In the genomic region with DNA sequence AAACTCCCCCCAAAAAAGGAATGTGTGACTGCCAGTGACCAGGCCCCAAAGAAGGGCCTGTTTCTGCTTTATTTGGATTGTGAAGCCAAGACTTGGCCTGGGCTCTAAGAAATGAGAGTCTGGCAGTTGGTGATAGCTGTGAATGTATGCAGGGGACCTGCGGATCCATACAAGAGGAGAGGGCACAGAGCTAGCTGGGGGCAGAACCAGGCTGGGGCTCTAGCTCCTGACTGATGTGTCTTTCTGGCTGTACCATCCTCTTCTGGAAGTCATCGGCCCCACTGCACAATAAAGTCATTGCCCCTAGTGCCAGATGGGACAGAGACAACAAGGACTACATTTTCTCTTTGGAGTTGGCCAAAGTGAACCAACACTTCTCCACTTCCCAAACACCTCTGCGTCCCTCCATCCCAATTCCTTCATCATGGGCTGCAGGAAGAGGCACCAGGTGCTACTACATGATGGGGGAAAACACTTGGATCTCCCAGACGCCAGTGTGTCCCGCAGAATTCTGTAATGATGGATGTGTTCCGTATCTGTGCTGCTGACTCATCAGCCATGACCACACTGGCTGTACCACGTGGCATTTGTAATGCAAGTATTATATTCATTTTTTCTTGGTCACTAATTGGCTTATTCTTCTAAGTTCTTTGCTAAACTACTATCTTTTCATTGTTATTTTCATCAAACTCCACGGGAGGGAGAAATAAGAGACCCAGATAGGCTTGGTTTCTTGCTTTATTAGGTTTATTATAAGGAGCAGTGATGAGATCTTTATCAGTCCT, we compare ENCODE assay signal across 1 cellular context.
A peak's percentile ranks its signal among the peaks of the same experiment; 100 is the strongest.
TF ChIP-seq lines count a peak whose summit lies in the region.

No MANE protein-coding gene starts in this region.

TF ChIP-seq in K562, 482 proteins besides CTCF, POLR2A, EP300 and RAD21 (continued from another document):
- TF ChIP-seq, protein P1, sequence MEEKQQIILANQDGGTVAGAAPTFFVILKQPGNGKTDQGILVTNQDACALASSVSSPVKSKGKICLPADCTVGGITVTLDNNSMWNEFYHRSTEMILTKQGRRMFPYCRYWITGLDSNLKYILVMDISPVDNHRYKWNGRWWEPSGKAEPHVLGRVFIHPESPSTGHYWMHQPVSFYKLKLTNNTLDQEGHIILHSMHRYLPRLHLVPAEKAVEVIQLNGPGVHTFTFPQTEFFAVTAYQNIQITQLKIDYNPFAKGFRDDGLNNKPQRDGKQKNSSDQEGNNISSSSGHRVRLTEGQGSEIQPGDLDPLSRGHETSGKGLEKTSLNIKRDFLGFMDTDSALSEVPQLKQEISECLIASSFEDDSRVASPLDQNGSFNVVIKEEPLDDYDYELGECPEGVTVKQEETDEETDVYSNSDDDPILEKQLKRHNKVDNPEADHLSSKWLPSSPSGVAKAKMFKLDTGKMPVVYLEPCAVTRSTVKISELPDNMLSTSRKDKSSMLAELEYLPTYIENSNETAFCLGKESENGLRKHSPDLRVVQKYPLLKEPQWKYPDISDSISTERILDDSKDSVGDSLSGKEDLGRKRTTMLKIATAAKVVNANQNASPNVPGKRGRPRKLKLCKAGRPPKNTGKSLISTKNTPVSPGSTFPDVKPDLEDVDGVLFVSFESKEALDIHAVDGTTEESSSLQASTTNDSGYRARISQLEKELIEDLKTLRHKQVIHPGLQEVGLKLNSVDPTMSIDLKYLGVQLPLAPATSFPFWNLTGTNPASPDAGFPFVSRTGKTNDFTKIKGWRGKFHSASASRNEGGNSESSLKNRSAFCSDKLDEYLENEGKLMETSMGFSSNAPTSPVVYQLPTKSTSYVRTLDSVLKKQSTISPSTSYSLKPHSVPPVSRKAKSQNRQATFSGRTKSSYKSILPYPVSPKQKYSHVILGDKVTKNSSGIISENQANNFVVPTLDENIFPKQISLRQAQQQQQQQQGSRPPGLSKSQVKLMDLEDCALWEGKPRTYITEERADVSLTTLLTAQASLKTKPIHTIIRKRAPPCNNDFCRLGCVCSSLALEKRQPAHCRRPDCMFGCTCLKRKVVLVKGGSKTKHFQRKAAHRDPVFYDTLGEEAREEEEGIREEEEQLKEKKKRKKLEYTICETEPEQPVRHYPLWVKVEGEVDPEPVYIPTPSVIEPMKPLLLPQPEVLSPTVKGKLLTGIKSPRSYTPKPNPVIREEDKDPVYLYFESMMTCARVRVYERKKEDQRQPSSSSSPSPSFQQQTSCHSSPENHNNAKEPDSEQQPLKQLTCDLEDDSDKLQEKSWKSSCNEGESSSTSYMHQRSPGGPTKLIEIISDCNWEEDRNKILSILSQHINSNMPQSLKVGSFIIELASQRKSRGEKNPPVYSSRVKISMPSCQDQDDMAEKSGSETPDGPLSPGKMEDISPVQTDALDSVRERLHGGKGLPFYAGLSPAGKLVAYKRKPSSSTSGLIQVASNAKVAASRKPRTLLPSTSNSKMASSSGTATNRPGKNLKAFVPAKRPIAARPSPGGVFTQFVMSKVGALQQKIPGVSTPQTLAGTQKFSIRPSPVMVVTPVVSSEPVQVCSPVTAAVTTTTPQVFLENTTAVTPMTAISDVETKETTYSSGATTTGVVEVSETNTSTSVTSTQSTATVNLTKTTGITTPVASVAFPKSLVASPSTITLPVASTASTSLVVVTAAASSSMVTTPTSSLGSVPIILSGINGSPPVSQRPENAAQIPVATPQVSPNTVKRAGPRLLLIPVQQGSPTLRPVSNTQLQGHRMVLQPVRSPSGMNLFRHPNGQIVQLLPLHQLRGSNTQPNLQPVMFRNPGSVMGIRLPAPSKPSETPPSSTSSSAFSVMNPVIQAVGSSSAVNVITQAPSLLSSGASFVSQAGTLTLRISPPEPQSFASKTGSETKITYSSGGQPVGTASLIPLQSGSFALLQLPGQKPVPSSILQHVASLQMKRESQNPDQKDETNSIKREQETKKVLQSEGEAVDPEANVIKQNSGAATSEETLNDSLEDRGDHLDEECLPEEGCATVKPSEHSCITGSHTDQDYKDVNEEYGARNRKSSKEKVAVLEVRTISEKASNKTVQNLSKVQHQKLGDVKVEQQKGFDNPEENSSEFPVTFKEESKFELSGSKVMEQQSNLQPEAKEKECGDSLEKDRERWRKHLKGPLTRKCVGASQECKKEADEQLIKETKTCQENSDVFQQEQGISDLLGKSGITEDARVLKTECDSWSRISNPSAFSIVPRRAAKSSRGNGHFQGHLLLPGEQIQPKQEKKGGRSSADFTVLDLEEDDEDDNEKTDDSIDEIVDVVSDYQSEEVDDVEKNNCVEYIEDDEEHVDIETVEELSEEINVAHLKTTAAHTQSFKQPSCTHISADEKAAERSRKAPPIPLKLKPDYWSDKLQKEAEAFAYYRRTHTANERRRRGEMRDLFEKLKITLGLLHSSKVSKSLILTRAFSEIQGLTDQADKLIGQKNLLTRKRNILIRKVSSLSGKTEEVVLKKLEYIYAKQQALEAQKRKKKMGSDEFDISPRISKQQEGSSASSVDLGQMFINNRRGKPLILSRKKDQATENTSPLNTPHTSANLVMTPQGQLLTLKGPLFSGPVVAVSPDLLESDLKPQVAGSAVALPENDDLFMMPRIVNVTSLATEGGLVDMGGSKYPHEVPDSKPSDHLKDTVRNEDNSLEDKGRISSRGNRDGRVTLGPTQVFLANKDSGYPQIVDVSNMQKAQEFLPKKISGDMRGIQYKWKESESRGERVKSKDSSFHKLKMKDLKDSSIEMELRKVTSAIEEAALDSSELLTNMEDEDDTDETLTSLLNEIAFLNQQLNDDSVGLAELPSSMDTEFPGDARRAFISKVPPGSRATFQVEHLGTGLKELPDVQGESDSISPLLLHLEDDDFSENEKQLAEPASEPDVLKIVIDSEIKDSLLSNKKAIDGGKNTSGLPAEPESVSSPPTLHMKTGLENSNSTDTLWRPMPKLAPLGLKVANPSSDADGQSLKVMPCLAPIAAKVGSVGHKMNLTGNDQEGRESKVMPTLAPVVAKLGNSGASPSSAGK (IDR thresholded peaks at IDR 0.05): peak; percentile 65
- TF ChIP-seq JUN (IDR thresholded peaks at IDR 0.05; ENCODE audit: borderline replicate concordance, low read depth, low read length) (peak; percentile 82; the same call in 1 of the 2 replicates), JUN (CRISPR knock-in tag; IDR thresholded peaks at IDR 0.05; ENCODE audit: borderline replicate concordance) (no peak), C11orf30 (IDR thresholded peaks at IDR 0.05; ENCODE audit: low read depth) (peak; percentile 95), CBFA2T2 (conservative IDR thresholded peaks at IDR 0.05) (peak; percentile 31), SMARCC2 (IDR thresholded peaks at IDR 0.05; ENCODE audit: low read depth) (peak; percentile 48; the same call in 1 of the 2 replicates), FOXK2 (conservative IDR thresholded peaks at IDR 0.05 in 1 of 2, IDR thresholded peaks at IDR 0.05 in 1 of 2; ENCODE audit: low read depth in 2 of 2) (0 out of 4 replicates have a peak, but pooled peaks of 1 of the 2 experiments have one; percentile 17), SMARCE1 (IDR thresholded peaks at IDR 0.05) (peak; percentile 64; the same call in 1 of the 2 replicates), NFE2 (IDR thresholded peaks at IDR 0.05; ENCODE audit: low read depth) (peak; percentile 93), ZNF79 (CRISPR knock-in tag; IDR thresholded peaks at IDR 0.05; ENCODE audit: low read depth) (no peak), SMARCA4 (IDR thresholded peaks at IDR 0.05) (peak; percentile 77), RCOR1 (IDR thresholded peaks at IDR 0.05; ENCODE audit: borderline replicate concordance in 1 of 2, low read depth in 2 of 2, low read length in 2 of 2) (peak in 1 of 2 experiments; percentile 69; a peak in 1 of 4 replicates), SMAD1 (IDR thresholded peaks at IDR 0.05; ENCODE audit: low read depth, low read length, partially characterized antibody) (no peak), CREM (IDR thresholded peaks at IDR 0.05; ENCODE audit: low read depth) (peak; percentile 56), DIDO1 (tag; IDR thresholded peaks at IDR 0.05; ENCODE audit: low read depth) (no peak), CTBP1 (IDR thresholded peaks at IDR 0.05; ENCODE audit: borderline replicate concordance) (peak; percentile 62; the same call in 1 of the 2 replicates), MYC (IDR thresholded peaks at IDR 0.05; ENCODE audit: low read depth, low read length) (peak; percentile 86), MYC (CRISPR knock-in tag; IDR thresholded peaks at IDR 0.05; ENCODE audit: borderline replicate concordance, low read depth) (no peak), ZNF197 (CRISPR knock-in tag; IDR thresholded peaks at IDR 0.05; ENCODE audit: low read depth) (0 out of 2 replicates have a peak, but pooled peaks have one; percentile 21), BCL6 (CRISPR knock-in tag; IDR thresholded peaks at IDR 0.05) (no peak)
- TF ChIP-seq, protein P2, sequence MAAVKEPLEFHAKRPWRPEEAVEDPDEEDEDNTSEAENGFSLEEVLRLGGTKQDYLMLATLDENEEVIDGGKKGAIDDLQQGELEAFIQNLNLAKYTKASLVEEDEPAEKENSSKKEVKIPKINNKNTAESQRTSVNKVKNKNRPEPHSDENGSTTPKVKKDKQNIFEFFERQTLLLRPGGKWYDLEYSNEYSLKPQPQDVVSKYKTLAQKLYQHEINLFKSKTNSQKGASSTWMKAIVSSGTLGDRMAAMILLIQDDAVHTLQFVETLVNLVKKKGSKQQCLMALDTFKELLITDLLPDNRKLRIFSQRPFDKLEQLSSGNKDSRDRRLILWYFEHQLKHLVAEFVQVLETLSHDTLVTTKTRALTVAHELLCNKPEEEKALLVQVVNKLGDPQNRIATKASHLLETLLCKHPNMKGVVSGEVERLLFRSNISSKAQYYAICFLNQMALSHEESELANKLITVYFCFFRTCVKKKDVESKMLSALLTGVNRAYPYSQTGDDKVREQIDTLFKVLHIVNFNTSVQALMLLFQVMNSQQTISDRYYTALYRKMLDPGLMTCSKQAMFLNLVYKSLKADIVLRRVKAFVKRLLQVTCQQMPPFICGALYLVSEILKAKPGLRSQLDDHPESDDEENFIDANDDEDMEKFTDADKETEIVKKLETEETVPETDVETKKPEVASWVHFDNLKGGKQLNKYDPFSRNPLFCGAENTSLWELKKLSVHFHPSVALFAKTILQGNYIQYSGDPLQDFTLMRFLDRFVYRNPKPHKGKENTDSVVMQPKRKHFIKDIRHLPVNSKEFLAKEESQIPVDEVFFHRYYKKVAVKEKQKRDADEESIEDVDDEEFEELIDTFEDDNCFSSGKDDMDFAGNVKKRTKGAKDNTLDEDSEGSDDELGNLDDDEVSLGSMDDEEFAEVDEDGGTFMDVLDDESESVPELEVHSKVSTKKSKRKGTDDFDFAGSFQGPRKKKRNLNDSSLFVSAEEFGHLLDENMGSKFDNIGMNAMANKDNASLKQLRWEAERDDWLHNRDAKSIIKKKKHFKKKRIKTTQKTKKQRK (IDR thresholded peaks at IDR 0.05; ENCODE audit: borderline replicate concordance, low read depth, low read length): no peak
- TF ChIP-seq, protein P3, sequence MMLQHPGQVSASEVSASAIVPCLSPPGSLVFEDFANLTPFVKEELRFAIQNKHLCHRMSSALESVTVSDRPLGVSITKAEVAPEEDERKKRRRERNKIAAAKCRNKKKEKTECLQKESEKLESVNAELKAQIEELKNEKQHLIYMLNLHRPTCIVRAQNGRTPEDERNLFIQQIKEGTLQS (IDR thresholded peaks at IDR 0.05): peak; percentile 92
- TF ChIP-seq, protein P3 (CRISPR knock-in tag; conservative IDR thresholded peaks at IDR 0.05): no peak; the same call in 1 of the 2 replicates
- TF ChIP-seq, protein P4, sequence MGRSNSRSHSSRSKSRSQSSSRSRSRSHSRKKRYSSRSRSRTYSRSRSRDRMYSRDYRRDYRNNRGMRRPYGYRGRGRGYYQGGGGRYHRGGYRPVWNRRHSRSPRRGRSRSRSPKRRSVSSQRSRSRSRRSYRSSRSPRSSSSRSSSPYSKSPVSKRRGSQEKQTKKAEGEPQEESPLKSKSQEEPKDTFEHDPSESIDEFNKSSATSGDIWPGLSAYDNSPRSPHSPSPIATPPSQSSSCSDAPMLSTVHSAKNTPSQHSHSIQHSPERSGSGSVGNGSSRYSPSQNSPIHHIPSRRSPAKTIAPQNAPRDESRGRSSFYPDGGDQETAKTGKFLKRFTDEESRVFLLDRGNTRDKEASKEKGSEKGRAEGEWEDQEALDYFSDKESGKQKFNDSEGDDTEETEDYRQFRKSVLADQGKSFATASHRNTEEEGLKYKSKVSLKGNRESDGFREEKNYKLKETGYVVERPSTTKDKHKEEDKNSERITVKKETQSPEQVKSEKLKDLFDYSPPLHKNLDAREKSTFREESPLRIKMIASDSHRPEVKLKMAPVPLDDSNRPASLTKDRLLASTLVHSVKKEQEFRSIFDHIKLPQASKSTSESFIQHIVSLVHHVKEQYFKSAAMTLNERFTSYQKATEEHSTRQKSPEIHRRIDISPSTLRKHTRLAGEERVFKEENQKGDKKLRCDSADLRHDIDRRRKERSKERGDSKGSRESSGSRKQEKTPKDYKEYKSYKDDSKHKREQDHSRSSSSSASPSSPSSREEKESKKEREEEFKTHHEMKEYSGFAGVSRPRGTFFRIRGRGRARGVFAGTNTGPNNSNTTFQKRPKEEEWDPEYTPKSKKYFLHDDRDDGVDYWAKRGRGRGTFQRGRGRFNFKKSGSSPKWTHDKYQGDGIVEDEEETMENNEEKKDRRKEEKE (IDR thresholded peaks at IDR 0.05; ENCODE audit: borderline replicate concordance in 1 of 2, control insufficient read depth in 1 of 2, low read depth in 2 of 2, low read length in 1 of 2): no peak
- TF ChIP-seq, protein P5, sequence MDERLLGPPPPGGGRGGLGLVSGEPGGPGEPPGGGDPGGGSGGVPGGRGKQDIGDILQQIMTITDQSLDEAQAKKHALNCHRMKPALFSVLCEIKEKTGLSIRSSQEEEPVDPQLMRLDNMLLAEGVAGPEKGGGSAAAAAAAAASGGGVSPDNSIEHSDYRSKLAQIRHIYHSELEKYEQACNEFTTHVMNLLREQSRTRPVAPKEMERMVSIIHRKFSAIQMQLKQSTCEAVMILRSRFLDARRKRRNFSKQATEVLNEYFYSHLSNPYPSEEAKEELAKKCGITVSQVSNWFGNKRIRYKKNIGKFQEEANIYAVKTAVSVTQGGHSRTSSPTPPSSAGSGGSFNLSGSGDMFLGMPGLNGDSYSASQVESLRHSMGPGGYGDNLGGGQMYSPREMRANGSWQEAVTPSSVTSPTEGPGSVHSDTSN (CRISPR knock-in tag; IDR thresholded peaks at IDR 0.05; ENCODE audit: low read depth): peak; percentile 30; the same call in 1 of the 2 replicates
- TF ChIP-seq, protein P5 (tag; conservative IDR thresholded peaks at IDR 0.05; ENCODE audit: low read depth): peak; percentile 81
TF ChIP-seq in K562: peak in this region for 46.
